13 cellular contexts compared by ENCODE assay signal in genomic region chr11:8934735-8935478, GRCh38. TPM values are rescaled to one million over a fixed set of nuclear protein-coding genes. Genes with fewer than 3 reads are reported as not detected.
A peak's percentile ranks its signal among the peaks of the same experiment; 100 is the strongest.
DNase-seq lines count a peak whose midpoint lies in the region; ATAC-seq and TF ChIP-seq lines count a peak whose summit lies in the region.
"Had no signal": no experiment of that assay in that cellular context is flagged by ENCODE, and none has a peak within 500 bp of the region (broad histone marks: within the 10 kb centered on the region; RNA-seq: fewer than 3 reads in every experiment).

No MANE protein-coding gene starts in this region.

- H3K4me2 ChIP-seq in SK-N-SH (peak overlapping the region; percentile 34), skeletal muscle satellite cell (ENCODE audit: low read length) (peak overlapping the region; percentile 51)

- DNase-seq in HAP-1 (ENCODE audit: low spot score in 2 of 2) = peak; percentile 52 to 55
- no peak for DNase-seq in SK-N-SH
- peak; percentile 36 for DNase-seq in fibroblast of peridontal ligament (ENCODE audit: extremely low read depth)
- no peak for DNase-seq in activated CD4-positive, CD25-positive, alpha-beta regulatory T cell treated with anti-CD3 and anti-CD28 coated beads, Interleukin-2, amount 50 U/mL, for 72 hours
- DNase-seq: head of caudate nucleus, NCI-H2107 had no signal

- no peaks in the 10 kb centered on the region; the same call in 1 of the 2 replicates for H3K79me2 ChIP-seq in SK-N-SH (ENCODE audit: insufficient read depth)

- in situ Hi-C loops in HAP-1 (cut with MboI; ENCODE audit: low sequenced_read_pairs) = no loop called here

- H3K9me3 ChIP-seq in HAP-1 (no peaks in the 10 kb centered on the region), SK-N-SH (no peaks in the 10 kb centered on the region), skeletal muscle satellite cell (replicated peaks; ENCODE audit: low read length) (no peaks in the 10 kb centered on the region)

- H3K9ac ChIP-seq in SK-N-SH (no peak overlapping the region), skeletal muscle satellite cell (ENCODE audit: low read depth, low read length) (no peak overlapping the region)

- 53% methylated on average over 14 of the region's 14 CpGs for WGBS in SK-N-SH (ENCODE audit: low lambda C conversion rate)

- H3K4me3 ChIP-seq in HAP-1 = no peak overlapping the region
- H3K4me3 ChIP-seq in SK-N-SH (ENCODE audit: low read depth in 2 of 2, low read length in 1 of 2) = no peak overlapping the region
- H3K4me3 ChIP-seq in skeletal muscle satellite cell (ENCODE audit: low read length) = no peak overlapping the region
- H3K4me3 ChIP-seq: cardiac muscle cell had no signal

- peaks cover 5% of the 10 kb centered on the region for H3F3A ChIP-seq in SK-N-SH (replicated peaks; ENCODE audit: insufficient read depth)

- ATAC-seq in GM19351 (IDR thresholded peaks at IDR 0.05; ENCODE audit: unreplicated experiment) (no peak), GM19467 (IDR thresholded peaks at IDR 0.05; ENCODE audit: unreplicated experiment) (no peak)

- H3K4me1 ChIP-seq in HAP-1 (peaks cover 4% of the 10 kb centered on the region; the same call in 1 of the 2 replicates), SK-N-SH (ENCODE audit: control insufficient read depth in 1 of 2, insufficient read depth in 2 of 2, low read depth in 1 of 2, low read length in 1 of 2) (0 out of 4 replicates have a peak, but pooled peaks cover 0 to 4% of the 10 kb centered on the region in 2 experiments), skeletal muscle satellite cell (ENCODE audit: control insufficient read depth, insufficient read depth, low read length) (peaks cover 7% of the 10 kb centered on the region)

- no peak for TF ChIP-seq RAD21 in SK-N-SH (IDR thresholded peaks at IDR 0.05; ENCODE audit: low read length)

- H3K36me3 ChIP-seq in HAP-1 (replicated peaks) (no peaks in the 10 kb centered on the region), SK-N-SH (replicated peaks in 1 of 2; ENCODE audit: control insufficient read depth in 1 of 2, insufficient read depth in 2 of 2, low read length in 1 of 2) (no peaks in the 10 kb centered on the region), skeletal muscle satellite cell (ENCODE audit: insufficient read depth, low read length) (no peaks in the 10 kb centered on the region)
- H3K36me3 ChIP-seq: cardiac muscle cell had no signal

- POLR2A ChIA-PET in SK-N-SH (lab: Yijun Ruan, JAX) = no interaction called here

- CTCF ChIA-PET in SK-N-SH (lab: Yijun Ruan, JAX) = interaction anchor here (1.4 to 1.5 kb wide), 2 partner anchors 9 to 25 kb away, joined by 3 to 4 read pairs; no protein-coding TSS in a partner anchor

- H3K27me3 ChIP-seq in HAP-1 (ENCODE audit: low read depth) (no peaks in the 10 kb centered on the region), SK-N-SH (ENCODE audit: insufficient read depth) (no peaks in the 10 kb centered on the region), skeletal muscle satellite cell (ENCODE audit: control insufficient read depth, insufficient read depth, low read length) (no peaks in the 10 kb centered on the region)
- H3K27me3 ChIP-seq: cardiac muscle cell had no signal

- peak overlapping the region in 1 of 2 experiments; percentile 29; a peak in 2 of 4 replicates for H3K27ac ChIP-seq in SK-N-SH (ENCODE audit: low read depth in 2 of 2, low read length in 1 of 2)
- H3K27ac ChIP-seq: cardiac muscle cell had no signal

- no peak for TF ChIP-seq CTCF in SK-N-SH (IDR thresholded peaks at IDR 0.05)

- H3K9me2 ChIP-seq in SK-N-SH = no peaks in the 10 kb centered on the region

- peak overlapping the region; percentile 82 for H2AFZ ChIP-seq in SK-N-SH (ENCODE audit: low read depth)

- no peak; a peak in 1 of 4 replicates for TF ChIP-seq EP300 in SK-N-SH (IDR thresholded peaks at IDR 0.05; ENCODE audit: borderline replicate concordance in 1 of 2, low read depth in 1 of 2, low read length in 1 of 2)

- H4K20me1 ChIP-seq in SK-N-SH (ENCODE audit: insufficient read depth) = no peaks in the 10 kb centered on the region

TF ChIP-seq in SK-N-SH, 30 proteins besides CTCF, POLR2A, EP300 and RAD21:
- peak; percentile 57 for TF ChIP-seq FOSL2 (IDR thresholded peaks at IDR 0.05; ENCODE audit: borderline replicate concordance, low read depth)
- TF ChIP-seq RXRA (IDR thresholded peaks at IDR 0.05; ENCODE audit: borderline replicate concordance, low read depth) = no peak; the same call in 1 of the 2 replicates
- TF ChIP-seq USF2 (IDR thresholded peaks at IDR 0.05; ENCODE audit: borderline replicate concordance, low read depth, low read length) = no peak
- no peak for TF ChIP-seq POLR2AphosphoS5 (IDR thresholded peaks at IDR 0.05; ENCODE audit: low read depth, low read length)
- TF ChIP-seq FOXM1 (IDR thresholded peaks at IDR 0.05; ENCODE audit: low read depth) = no peak
- TF ChIP-seq SIN3A (IDR thresholded peaks at IDR 0.05; ENCODE audit: borderline replicate concordance, low read depth, low read length) = no peak
- peak; percentile 83 for TF ChIP-seq PBX3 (IDR thresholded peaks at IDR 0.05)
- no peak for TF ChIP-seq EZH2phosphoT487 (IDR thresholded peaks at IDR 0.05; ENCODE audit: borderline replicate concordance, low read depth)
- TF ChIP-seq USF1 (IDR thresholded peaks at IDR 0.05; ENCODE audit: borderline replicate concordance, low read depth) = no peak
- TF ChIP-seq RCOR1 (IDR thresholded peaks at IDR 0.05; ENCODE audit: low read length) = no peak
- no peak for TF ChIP-seq CHD2 (IDR thresholded peaks at IDR 0.05; ENCODE audit: low read length, partially characterized antibody)
- no peak for TF ChIP-seq RFX5 (IDR thresholded peaks at IDR 0.05; ENCODE audit: low read length)
- TF ChIP-seq ELF1 (IDR thresholded peaks at IDR 0.05) = no peak
- no peak for TF ChIP-seq YY1 (IDR thresholded peaks at IDR 0.05; ENCODE audit: low read depth)
- peak; percentile 42 for TF ChIP-seq TCF12 (IDR thresholded peaks at IDR 0.05)

RNA-seq across cellular contexts. Expression of gene C11orf16, which starts 2.2 kb away (rescaled TPM):
- not detected in 2 replicates for polyA plus RNA-seq in SK-N-SH (2012; rRNA removed)
- not detected in 2 replicates for polyA plus RNA-seq in SK-N-SH (2012; cell fraction: cytosol; rRNA removed)
- polyA plus RNA-seq in SK-N-SH (2012; cell fraction: nucleus; rRNA removed) = not detected in 2 replicates
- not detected in 2 replicates for total RNA-seq in skeletal muscle satellite cell (2012; rRNA removed)
- total RNA-seq: activated CD8-positive, alpha-beta memory T cell treated with anti-CD3 and anti-CD28 coated beads for 36 hours; cardiac muscle cell; myocyte had no signal
- polyA plus RNA-seq: cardiac muscle cell had no signal

RNA-seq across cellular contexts. Expression of gene ASCL3, which starts 7.9 kb away (rescaled TPM):
- polyA plus RNA-seq in SK-N-SH (2012; rRNA removed) = not detected in 2 replicates
- not detected in 2 replicates for polyA plus RNA-seq in SK-N-SH (2012; cell fraction: cytosol; rRNA removed)
- not detected in 2 replicates for polyA plus RNA-seq in SK-N-SH (2012; cell fraction: nucleus; rRNA removed)
- total RNA-seq in skeletal muscle satellite cell (2012; rRNA removed) = not detected in 2 replicates
- total RNA-seq: activated CD8-positive, alpha-beta memory T cell treated with anti-CD3 and anti-CD28 coated beads for 36 hours; cardiac muscle cell; myocyte; temporal lobe had no signal
- polyA plus RNA-seq: cardiac muscle cell had no signal

RNA-seq across cellular contexts. Expression of gene AKIP1, which starts 23.9 kb away (rescaled TPM):
- 47.9 and 55.3 TPM in 2 replicates for polyA plus RNA-seq in SK-N-SH (2012; rRNA removed)
- 53.6 and 56.8 TPM in 2 replicates for polyA plus RNA-seq in SK-N-SH (2012; cell fraction: cytosol; rRNA removed)
- polyA plus RNA-seq in SK-N-SH (2012; cell fraction: nucleus; rRNA removed) = 24.1 and 28.4 TPM in 2 replicates
- 28.4 and 32.5 TPM in 2 replicates for total RNA-seq in skeletal muscle satellite cell (2012; rRNA removed)

RNA-seq across cellular contexts. Expression of gene TMEM9B, which starts 29.3 kb away (rescaled TPM):
- 21.8 and 29.3 TPM in 2 replicates for polyA plus RNA-seq in SK-N-SH (2012; rRNA removed)
- polyA plus RNA-seq in SK-N-SH (2012; cell fraction: cytosol; rRNA removed) = 35.0 and 40.0 TPM in 2 replicates
- polyA plus RNA-seq in SK-N-SH (2012; cell fraction: nucleus; rRNA removed) = 3.8 and 9.8 TPM in 2 replicates
- 29.4 and 38.0 TPM in 2 replicates for total RNA-seq in skeletal muscle satellite cell (2012; rRNA removed)

Comparison
In these comparisons a context has a peak if more than half of its experiments do, and no peak if none do; other contexts are left out.
1. DNase-seq: peak in HAP-1 (2 of 2) and fibroblast of peridontal ligament (single experiment); none in SK-N-SH (single experiment) and activated CD4-positive, CD25-positive, alpha-beta regulatory T cell treated with anti-CD3 and anti-CD28 coated beads, Interleukin-2, amount 50 U/mL, for 72 hours (single experiment).